Comparison of ENCODE assay signal across 1 cellular context in genomic region chr1:61332196-61332753, GRCh38.
TF ChIP-seq lines count a peak whose summit lies in the region.

No MANE protein-coding gene starts in this region.

TF ChIP-seq in GM12878, 131 proteins besides CTCF, POLR2A, EP300 and RAD21 (continued from another document):
- TF ChIP-seq ATF3 (IDR thresholded peaks at IDR 0.05; ENCODE audit: borderline replicate concordance, extremely low read depth, low read depth, low read length) (no peak), SREBF1 (IDR thresholded peaks at IDR 0.05; ENCODE audit: low read length) (no peak), ATF7 (IDR thresholded peaks at IDR 0.05; ENCODE audit: low read depth) (0 out of 2 replicates have a peak, but pooled peaks have one; percentile 11)
